ENCODE assay signal across 8 cellular contexts in genomic region chr7:100706672-100707311, GRCh38. TPM values are rescaled to one million over a fixed set of nuclear protein-coding genes. Genes with fewer than 3 reads are reported as not detected.
DNase-seq lines count a peak whose midpoint lies in the region; ATAC-seq, FAIRE-seq and TF ChIP-seq lines count a peak whose summit lies in the region.

No MANE protein-coding gene starts in this region.

- H3K4me1 ChIP-seq in SK-N-SH (ENCODE audit: control insufficient read depth in 1 of 2, insufficient read depth in 2 of 2, low read depth in 1 of 2, low read length in 1 of 2), result peaks cover 6 to 14% of the 10 kb centered on the region in 2 experiments; a peak in 2 of 4 replicates
- peaks cover 0 to 12% of the 10 kb centered on the region in 2 donors for H3K4me1 ChIP-seq in kidney (ENCODE audit: control insufficient read depth in 1 of 2, insufficient read depth in 1 of 2, low read depth in 1 of 2, low read length in 2 of 2)
- peaks cover 7% of the 10 kb centered on the region for H3K4me1 ChIP-seq in testis

- H3K4me3 Mint-ChIP-seq in activated naive CD8-positive, alpha-beta T cell treated with anti-CD3 and anti-CD28 coated beads, Interleukin-2, amount 50 U/mL, for 24 hours, result peak overlapping the region; percentile 94

- peak overlapping the region; percentile 95 for H2AFZ ChIP-seq in SK-N-SH (ENCODE audit: low read depth)

- H3K4me2 ChIP-seq in SK-N-SH, result peak overlapping the region; percentile 97

- peak overlapping the region; percentile 93 for H3K27ac Mint-ChIP-seq in activated naive CD8-positive, alpha-beta T cell treated with anti-CD3 and anti-CD28 coated beads, Interleukin-2, amount 50 U/mL, for 24 hours

- peak; percentile 58 for DNase-seq in SK-N-SH
- DNase-seq in activated naive CD8-positive, alpha-beta T cell treated with anti-CD3 and anti-CD28 coated beads, Interleukin-2, amount 50 U/mL, for 24 hours, result peak; percentile 9
- DNase-seq in kidney, result peak; percentile 85
- DNase-seq in testis, result no peak
- no peak for DNase-seq in NCI-H1436 treated with DMSO at 0.1 percent for 48 hours (lab: John Stamatoyannopoulos, UW)
- DNase-seq in urothelium cell line (ENCODE audit: low spot score), result no peak

- H3K27ac ChIP-seq in SK-N-SH (ENCODE audit: low read depth in 2 of 2, low read length in 1 of 2) (no peak overlapping the region; a peak in 1 of 4 replicates), kidney (ENCODE audit: low read depth in 2 of 2, low read length in 2 of 2) (peak overlapping the region in 1 of 2 donors; percentile 69), testis (peak overlapping the region in 1 of 2 donors; percentile 90)

- H4K20me1 ChIP-seq in SK-N-SH (ENCODE audit: insufficient read depth), result no peaks in the 10 kb centered on the region; the same call in 1 of the 2 replicates

- H3K4me3 ChIP-seq in SK-N-SH (ENCODE audit: low read depth in 2 of 2, low read length in 1 of 2) (peak overlapping the region; percentile 62 to 92), kidney (ENCODE audit: low read length in 2 of 2) (peak overlapping the region; percentile 84 to 89), testis (peak overlapping the region; percentile 75 to 77)

- peaks cover 0 to 14% of the 10 kb centered on the region in 2 experiments for H3K36me3 ChIP-seq in SK-N-SH (replicated peaks in 1 of 2; ENCODE audit: control insufficient read depth in 1 of 2, insufficient read depth in 2 of 2, low read length in 1 of 2)
- H3K36me3 ChIP-seq in kidney (ENCODE audit: control insufficient read depth in 1 of 2, insufficient read depth in 2 of 2, low read length in 2 of 2), result peaks cover 0 to 2% of the 10 kb centered on the region in 2 donors
- H3K36me3 ChIP-seq in testis (ENCODE audit: low read depth, missing control alignments), result no peaks in the 10 kb centered on the region

- TF ChIP-seq CTCF in SK-N-SH (IDR thresholded peaks at IDR 0.05) (no peak), kidney (IDR thresholded peaks at IDR 0.05; ENCODE audit: borderline replicate concordance, extremely low read depth, insufficient read depth) (no peak), testis (IDR thresholded peaks at IDR 0.05) (no peak)

- peaks cover 25% of the 10 kb centered on the region for H3K79me2 ChIP-seq in SK-N-SH (ENCODE audit: insufficient read depth)

- 19% methylated on average over 34 of the region's 34 CpGs for WGBS in SK-N-SH (ENCODE audit: low lambda C conversion rate)
- WGBS in testis, 2 donors, result 13 to 15% methylated on average over 26 to 34 of the region's 34 CpGs

- CTCF ChIA-PET in SK-N-SH (lab: Yijun Ruan, JAX), result interaction anchor here (0.9 to 17.6 kb wide), 11 partner anchors 9 to 238 kb away, joined by 3 to 344 read pairs (median 9); partner anchors contain the start of genes EPO, GIGYF1, SLC12A9 and SRRT

- H3K9me3 ChIP-seq in SK-N-SH (no peaks in the 10 kb centered on the region), kidney (ENCODE audit: control insufficient read depth in 1 of 2, low read length in 2 of 2) (no peaks in the 10 kb centered on the region), testis (no peaks in the 10 kb centered on the region)

- peaks cover 13% of the 10 kb centered on the region for H3K4me1 Mint-ChIP-seq in activated naive CD8-positive, alpha-beta T cell treated with anti-CD3 and anti-CD28 coated beads, Interleukin-2, amount 50 U/mL, for 24 hours

- H3K9me3 Mint-ChIP-seq in activated naive CD8-positive, alpha-beta T cell treated with anti-CD3 and anti-CD28 coated beads, Interleukin-2, amount 50 U/mL, for 24 hours, result no peaks in the 10 kb centered on the region

- no peak for ATAC-seq in SK-N-SH treated with all-trans-retinoic acid at 6 μM for 48 hours
- no peak for ATAC-seq in activated naive CD8-positive, alpha-beta T cell treated with anti-CD3 and anti-CD28 coated beads, Interleukin-2, amount 50 U/mL, for 24 hours
- no peak for ATAC-seq in HG03342 (IDR thresholded peaks at IDR 0.05; ENCODE audit: unreplicated experiment)

- H3K9ac ChIP-seq in SK-N-SH (peak overlapping the region; percentile 95), kidney (ENCODE audit: low read length in 2 of 2) (peak overlapping the region; percentile 65 to 85)

- peaks cover 17% of the 10 kb centered on the region for H3K36me3 Mint-ChIP-seq in activated naive CD8-positive, alpha-beta T cell treated with anti-CD3 and anti-CD28 coated beads, Interleukin-2, amount 50 U/mL, for 24 hours (ENCODE audit: low read depth)

- H3K27me3 Mint-ChIP-seq in activated naive CD8-positive, alpha-beta T cell treated with anti-CD3 and anti-CD28 coated beads, Interleukin-2, amount 50 U/mL, for 24 hours, result no peaks in the 10 kb centered on the region

- no peak for TF ChIP-seq RAD21 in SK-N-SH (IDR thresholded peaks at IDR 0.05; ENCODE audit: low read length)

- intact Hi-C loops in kidney (cut with DNase I), result no loop called here
- intact Hi-C loops in testis (cut with DNase I; ENCODE audit: low total_unique reads), result loop anchor here (5.0 kb wide), 1 partner anchor 146 kb away; the partner anchor contains the start of gene SLC12A9

- H3F3A ChIP-seq in SK-N-SH (replicated peaks; ENCODE audit: insufficient read depth), result peaks cover 8% of the 10 kb centered on the region

- POLR2A ChIA-PET in SK-N-SH (lab: Yijun Ruan, JAX), result interaction anchor here (1.2 to 2.3 kb wide), 5 partner anchors 11 to 168 kb away, joined by 5 to 24 read pairs (median 9); partner anchors contain the start of genes EPO, MOSPD3, SLC12A9 and SRRT

- H3K27me3 ChIP-seq in SK-N-SH (ENCODE audit: insufficient read depth), result no peaks in the 10 kb centered on the region
- no peaks in the 10 kb centered on the region for H3K27me3 ChIP-seq in testis

- no peak for TF ChIP-seq POLR2A in testis (IDR thresholded peaks at IDR 0.05)

- H3K9me2 ChIP-seq in SK-N-SH, result no peaks in the 10 kb centered on the region

- no peak for TF ChIP-seq EP300 in SK-N-SH (IDR thresholded peaks at IDR 0.05; ENCODE audit: borderline replicate concordance in 1 of 2, low read depth in 1 of 2, low read length in 1 of 2)

- FAIRE-seq in kidney (lab: Jason Lieb, UNC), result no peak
- FAIRE-seq in urothelium cell line (lab: Jason Lieb, UNC), result no peak

TF ChIP-seq in SK-N-SH, 30 proteins besides CTCF, POLR2A, EP300 and RAD21:
- TF ChIP-seq JUND (IDR thresholded peaks at IDR 0.05) (no peak), NFIC (IDR thresholded peaks at IDR 0.05; ENCODE audit: borderline replicate concordance) (peak; percentile 55; the same call in 1 of the 2 replicates)

TF ChIP-seq in SK-N-SH treated with all-trans-retinoic acid at 6 μM for 48 hours, 23 proteins besides CTCF, POLR2A, EP300 and RAD21 (continues in another document):
- TF ChIP-seq GLIS3 (CRISPR knock-in tag; IDR thresholded peaks at IDR 0.05), result no peak
- TF ChIP-seq, protein P1, sequence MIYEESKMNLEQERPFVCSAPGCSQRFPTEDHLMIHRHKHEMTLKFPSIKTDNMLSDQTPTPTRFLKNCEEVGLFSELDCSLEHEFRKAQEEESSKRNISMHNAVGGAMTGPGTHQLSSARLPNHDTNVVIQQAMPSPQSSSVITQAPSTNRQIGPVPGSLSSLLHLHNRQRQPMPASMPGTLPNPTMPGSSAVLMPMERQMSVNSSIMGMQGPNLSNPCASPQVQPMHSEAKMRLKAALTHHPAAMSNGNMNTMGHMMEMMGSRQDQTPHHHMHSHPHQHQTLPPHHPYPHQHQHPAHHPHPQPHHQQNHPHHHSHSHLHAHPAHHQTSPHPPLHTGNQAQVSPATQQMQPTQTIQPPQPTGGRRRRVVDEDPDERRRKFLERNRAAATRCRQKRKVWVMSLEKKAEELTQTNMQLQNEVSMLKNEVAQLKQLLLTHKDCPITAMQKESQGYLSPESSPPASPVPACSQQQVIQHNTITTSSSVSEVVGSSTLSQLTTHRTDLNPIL (CRISPR knock-in tag; IDR thresholded peaks at IDR 0.05; ENCODE audit: low read depth), result no peak

RNA-seq across cellular contexts. Expression of gene POP7, which starts 0.9 kb away (rescaled TPM):
- polyA plus RNA-seq in SK-N-SH (2012; rRNA removed) (63.8 and 81.8 TPM in 2 replicates), kidney (ENCODE audit: insufficient read depth, low read depth, low replicate concordance) (41.8 TPM), testis (ENCODE audit: insufficient read depth, low read depth, low replicate concordance) (21.6 TPM)
- 46.0 and 60.0 TPM in 2 replicates for polyA plus RNA-seq in SK-N-SH (2012; cell fraction: cytosol; rRNA removed)
- polyA plus RNA-seq in SK-N-SH (2012; cell fraction: nucleus; rRNA removed), result 30.7 and 40.4 TPM in 2 replicates
- total RNA-seq in kidney (25.7 TPM), testis (10 to 100 TPM; 33.6 to 39.4 TPM)

RNA-seq across cellular contexts. Expression of gene GIGYF1, which starts 12.7 kb away (rescaled TPM):
- polyA plus RNA-seq in SK-N-SH (2012; rRNA removed) (17.4 and 19.4 TPM in 2 replicates), kidney (ENCODE audit: insufficient read depth, low read depth, low replicate concordance) (11.6 TPM), testis (ENCODE audit: insufficient read depth, low read depth, low replicate concordance) (40.5 TPM)
- polyA plus RNA-seq in SK-N-SH (2012; cell fraction: cytosol; rRNA removed), result 3.3 and 5.9 TPM in 2 replicates
- polyA plus RNA-seq in SK-N-SH (2012; cell fraction: nucleus; rRNA removed), result 99.4 and 118 TPM in 2 replicates
- total RNA-seq in kidney (51.3 TPM), testis (100 to 1,000 TPM; 105 to 106 TPM)

RNA-seq across cellular contexts. Expression of gene EPO, which starts 13.5 kb away (rescaled TPM):
- polyA plus RNA-seq in SK-N-SH (2012; rRNA removed) (not detected in 2 replicates), kidney (ENCODE audit: insufficient read depth, low read depth, low replicate concordance) (not detected), testis (ENCODE audit: insufficient read depth, low read depth, low replicate concordance) (0.65 TPM)
- polyA plus RNA-seq in SK-N-SH (2012; cell fraction: cytosol; rRNA removed), result 0.03 TPM in 1 of 2 replicates, not detected in the other
- 0.18 and 0.32 TPM in 2 replicates for polyA plus RNA-seq in SK-N-SH (2012; cell fraction: nucleus; rRNA removed)
- total RNA-seq in kidney (not detected), testis (under 1 TPM; 0.63 to 0.93 TPM)

RNA-seq across cellular contexts. Expression of gene ZAN, which starts 26.6 kb away (rescaled TPM):
- polyA plus RNA-seq in SK-N-SH (2012; rRNA removed), result not detected in 2 replicates
- not detected in 2 replicates for polyA plus RNA-seq in SK-N-SH (2012; cell fraction: cytosol; rRNA removed)
- polyA plus RNA-seq in SK-N-SH (2012; cell fraction: nucleus; rRNA removed), result not detected in 2 replicates
- not detected for total RNA-seq in kidney
- not detected for polyA plus RNA-seq in kidney (ENCODE audit: insufficient read depth, low read depth, low replicate concordance)
- total RNA-seq in testis, result 1 to 10 TPM; 1.6 to 1.7 TPM
- polyA plus RNA-seq in testis (ENCODE audit: insufficient read depth, low read depth, low replicate concordance), result 3.0 TPM

RNA-seq across cellular contexts. Expression of gene GNB2, which starts 33.3 kb away (rescaled TPM):
- polyA plus RNA-seq in SK-N-SH (2012; rRNA removed), result 276 and 398 TPM in 2 replicates
- 195 and 393 TPM in 2 replicates for polyA plus RNA-seq in SK-N-SH (2012; cell fraction: cytosol; rRNA removed)
- 231 and 304 TPM in 2 replicates for polyA plus RNA-seq in SK-N-SH (2012; cell fraction: nucleus; rRNA removed)
- 265 TPM for total RNA-seq in kidney
- 234 TPM for polyA plus RNA-seq in kidney (ENCODE audit: insufficient read depth, low read depth, low replicate concordance)
- total RNA-seq in testis, result 100 to 1,000 TPM; 195 to 325 TPM
- 200 TPM for polyA plus RNA-seq in testis (ENCODE audit: insufficient read depth, low read depth, low replicate concordance)

Comparison
In these comparisons a context has a peak if more than half of its experiments do, and no peak if none do; other contexts are left out.
1. DNase-seq: peak in SK-N-SH (single experiment), activated naive CD8-positive, alpha-beta T cell treated with anti-CD3 and anti-CD28 coated beads, Interleukin-2, amount 50 U/mL, for 24 hours (single experiment) and kidney (single experiment); none in testis (single experiment), NCI-H1436 treated with DMSO at 0.1 percent for 48 hours (single experiment) and urothelium cell line (single experiment).
2. Peak in every context shown above with its lines, with median percentiles within 50 percentile points of each other: H3K4me3 ChIP-seq.